In the genomic region with DNA sequence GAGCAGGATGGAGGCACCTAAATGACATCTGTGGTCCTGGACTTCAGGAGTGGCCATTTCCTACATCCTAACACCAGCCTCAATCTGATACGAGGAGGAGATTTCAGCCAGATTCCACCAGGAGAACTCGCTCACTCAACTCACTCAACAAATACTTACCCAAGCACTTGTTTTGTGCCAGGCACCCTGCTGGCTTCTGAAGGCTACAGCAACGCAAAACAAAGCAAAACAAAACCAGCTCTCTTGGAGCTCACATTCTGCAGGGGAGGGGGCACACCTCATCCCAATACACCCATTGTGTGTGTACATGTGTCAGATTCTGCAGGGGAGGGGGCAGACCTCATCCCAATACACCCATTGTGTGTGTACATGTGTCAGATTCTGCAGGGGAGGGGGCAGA, we compare ENCODE assay signal across 22 cellular contexts.
DNase-seq lines count a peak whose midpoint lies in the region; TF ChIP-seq lines count a peak whose summit lies in the region.
"Had no signal": no experiment of that assay in that cellular context is flagged by ENCODE, and none has a peak within 500 bp of the region (broad histone marks: within the 10 kb centered on the region; RNA-seq: fewer than 3 reads in every experiment).

No MANE protein-coding gene starts in this region.

- H3K79me2 ChIP-seq in parathyroid adenoma, result peaks cover 7% of the 10 kb centered on the region

- H3K27ac ChIP-seq in parathyroid adenoma, result no peak overlapping the region
- H3K27ac ChIP-seq: body of pancreas, epithelial cell of prostate, psoas muscle had no signal

- peak; percentile 30 for TF ChIP-seq CTCF in GM12873 (IDR thresholded peaks at IDR 0.05; ENCODE audit: insufficient read depth, low read depth, low read length, missing control alignments)
- TF ChIP-seq CTCF in parathyroid adenoma (IDR thresholded peaks at IDR 0.05), result peak; percentile 25

- no peak overlapping the region for H3K9ac ChIP-seq in parathyroid adenoma

- no peak overlapping the region for H2AFZ ChIP-seq in parathyroid adenoma

- no peaks in the 10 kb centered on the region for H3K36me3 ChIP-seq in parathyroid adenoma (ENCODE audit: control insufficient read depth, insufficient read depth, low read length)
- H3K36me3 ChIP-seq: HAP-1 had no signal

- no peak overlapping the region for H3K4me3 ChIP-seq in parathyroid adenoma (ENCODE audit: low read depth, low read length)
- H3K4me3 ChIP-seq: body of pancreas, HAP-1, psoas muscle had no signal

- in situ Hi-C loops in SK-MEL-5 (cut with HindIII; ENCODE audit: low pct_unique_long_range_greater_than_20kb, low sequenced_read_pairs), result no loop called here

- H3K9me3 ChIP-seq in parathyroid adenoma (ENCODE audit: control insufficient read depth, low read length), result no peaks in the 10 kb centered on the region
- H3K9me3 ChIP-seq: body of pancreas, HAP-1, psoas muscle had no signal

- H3K27me3 ChIP-seq in parathyroid adenoma (ENCODE audit: control insufficient read depth, insufficient read depth, low read length), result no peaks in the 10 kb centered on the region
- H3K27me3 ChIP-seq: body of pancreas had no signal

- peaks cover 34% of the 10 kb centered on the region for H3K4me1 ChIP-seq in parathyroid adenoma
- H3K4me1 ChIP-seq: body of pancreas, HAP-1, psoas muscle had no signal

- DNase-seq in NCI-H2196 (lab: John Stamatoyannopoulos, UW; ENCODE audit: unreplicated experiment) (peak; percentile 11), NCI-H2196 treated with DMSO at 0.1 percent for 48 hours (lab: John Stamatoyannopoulos, UW; ENCODE audit: unreplicated experiment) (no peak), SK-MEL-5 (ENCODE audit: low read depth, low spot score) (peak; percentile 13), T1000 (lab: John Stamatoyannopoulos, UW) (no peak), NCI-H446 treated with DMSO at 0.1 percent for 48 hours (lab: John Stamatoyannopoulos, UW) (no peak)
- no peak for DNase-seq in activated T-cell treated with anti-CD3 and anti-CD28 coated beads, Interleukin-2, amount 50 U/mL, for 48 hours
- DNase-seq: activated CD4-positive, alpha-beta T cell treated with anti-CD3 and anti-CD28 coated beads for 1 hour; activated CD8-positive, alpha-beta T cell treated with anti-CD3 and anti-CD28 coated beads, Interleukin-2, amount 10 ng/mL, durations not matched to agents 7 days and 5 days; body of pancreas; CD4-positive, CD25-positive, alpha-beta regulatory T cell; cerebellar nuclear complex; DMS153; left colon; NCI-H1092; NCI-H2029 treated with DMSO at 0.1 percent for 48 hours; PC-3; psoas muscle; SHP77 had no signal

- no peak overlapping the region for H3K4me2 ChIP-seq in parathyroid adenoma (ENCODE audit: low read length)

Comparison
In these comparisons a context has a peak if more than half of its experiments do, and no peak if none do; other contexts are left out.
1. DNase-seq: peak in NCI-H2196 (single experiment) and SK-MEL-5 (single experiment); none in NCI-H2196 treated with DMSO at 0.1 percent for 48 hours (single experiment), T1000 (single experiment), activated T-cell treated with anti-CD3 and anti-CD28 coated beads, Interleukin-2, amount 50 U/mL, for 48 hours (0 of 2) and NCI-H446 treated with DMSO at 0.1 percent for 48 hours (single experiment).